In genomic region chr18:35291166-35291565, GRCh38 we compare ENCODE assay signal across 7 cellular contexts. TPM values are rescaled to one million over a fixed set of nuclear protein-coding genes. Genes with fewer than 3 reads are reported as not detected.
DNase-seq lines count a peak whose midpoint lies in the region; ATAC-seq and TF ChIP-seq lines count a peak whose summit lies in the region.

No MANE protein-coding gene starts in this region.

- H3K36me3 ChIP-seq in HEK293 (ENCODE audit: control insufficient read depth in 2 of 2, insufficient read depth in 1 of 2, low read length in 2 of 2) (peaks cover 0 to 53% of the 10 kb centered on the region in 2 experiments; a peak in 2 of 3 replicates), WERI-Rb-1 (peaks cover 23% of the 10 kb centered on the region), gastroesophageal sphincter (peaks cover 0 to 33% of the 10 kb centered on the region in 2 donors)

- peak overlapping the region; percentile 66 for H3K4me3 ChIP-seq in HEK293 (ENCODE audit: low read depth, low read length)
- H3K4me3 ChIP-seq in WERI-Rb-1 (ENCODE audit: low read depth, low read length) = peak overlapping the region; percentile 93; the same call in 1 of the 2 replicates
- H3K4me3 ChIP-seq in gastroesophageal sphincter = peak overlapping the region; percentile 61 to 79
- peak overlapping the region in 5 of 7 experiments; percentile 54 to 83 (median 57) for H3K4me3 ChIP-seq in skin epidermis

- no peaks in the 10 kb centered on the region for H3K9me3 ChIP-seq in HEK293 (ENCODE audit: control insufficient read depth, insufficient read depth, low read depth, low read length)
- H3K9me3 ChIP-seq in WERI-Rb-1 (ENCODE audit: severe bottlenecking) = no peaks in the 10 kb centered on the region
- H3K9me3 ChIP-seq in gastroesophageal sphincter = no peaks in the 10 kb centered on the region

- POLR2A ChIA-PET in HEK293 (lab: Yijun Ruan, JAX) = no interaction called here

- H3K27me3 ChIP-seq in WERI-Rb-1 (ENCODE audit: insufficient read depth, low read depth, severe bottlenecking) = no peaks in the 10 kb centered on the region
- no peaks in the 10 kb centered on the region for H3K27me3 ChIP-seq in gastroesophageal sphincter

- no peak for TF ChIP-seq EP300 in gastroesophageal sphincter (IDR thresholded peaks at IDR 0.05)

- no peak for TF ChIP-seq CTCF in HEK293 (tag by site-specific recombination; IDR thresholded peaks at IDR 0.05)
- no peak for TF ChIP-seq CTCF in WERI-Rb-1 (IDR thresholded peaks at IDR 0.05; ENCODE audit: low read depth, low read length)
- no peak for TF ChIP-seq CTCF in gastroesophageal sphincter (IDR thresholded peaks at IDR 0.05)

- H3K4me1 ChIP-seq in HEK293 (ENCODE audit: control insufficient read depth, insufficient read depth, low read length) (no peaks in the 10 kb centered on the region), gastroesophageal sphincter (peaks cover 7 to 53% (median 16%) of the 10 kb centered on the region in 3 donors)

- no peak for ATAC-seq in gastroesophageal sphincter

- DNase-seq in WERI-Rb-1 (no peak), NCI-H2196 treated with DMSO at 0.1 percent for 48 hours (lab: John Stamatoyannopoulos, UW; ENCODE audit: unreplicated experiment) (no peak), D341Med (ENCODE audit: low spot score) (no peak), A172 (ENCODE audit: low spot score) (no peak)

- H3K27ac ChIP-seq in HEK293 (ENCODE audit: extremely low read depth, low read depth, low read length) (no peak overlapping the region), WERI-Rb-1 (no peak overlapping the region), gastroesophageal sphincter (peak overlapping the region in 2 of 4 donors; percentile 87 to 93), skin epidermis (peak overlapping the region in 4 of 21 experiments; percentile 82 to 95 (median 86))

- CTCF ChIA-PET in HEK293 (lab: Yijun Ruan, JAX) = interaction anchor here (0.9 kb wide), 1 partner anchor 64 kb away, joined by 3 read pairs; no protein-coding TSS in a partner anchor

- TF ChIP-seq POLR2A in gastroesophageal sphincter (IDR thresholded peaks at IDR 0.05) = no peak

- 86 to 88% methylated on average over 1 to 2 of the region's 2 CpGs for WGBS in gastroesophageal sphincter (ENCODE audit: low coverage in 1 of 2), 2 donors

TF ChIP-seq in HEK293, 187 proteins besides CTCF, POLR2A, EP300 and RAD21:
- TF ChIP-seq ZBTB20 (tag by site-specific recombination; IDR thresholded peaks at IDR 0.05) = no peak

RNA-seq across cellular contexts. Expression of gene ZSCAN30, which starts 1.1 kb away (rescaled TPM):
- total RNA-seq in gastroesophageal sphincter = 10 to 100 TPM; 12.1 to 27.2 (median 17.6) TPM
- total RNA-seq in A172 (2014; rRNA removed; shearing (Covaris generic)) = 19.5 and 20.2 TPM in 2 replicates

RNA-seq across cellular contexts. Expression of gene ZNF397, which starts 50.3 kb away (rescaled TPM):
- 10 to 100 TPM; 30.6 to 40.0 (median 31.3) TPM for total RNA-seq in gastroesophageal sphincter
- 10.1 and 11.5 TPM in 2 replicates for total RNA-seq in A172 (2014; rRNA removed; shearing (Covaris generic))

RNA-seq across cellular contexts. Expression of gene ZNF24, which starts 53.1 kb away (rescaled TPM):
- 10 to 100 TPM; 39.5 to 67.1 (median 43.4) TPM for total RNA-seq in gastroesophageal sphincter
- total RNA-seq in A172 (2014; rRNA removed; shearing (Covaris generic)) = 44.0 and 55.7 TPM in 2 replicates
